In the genomic region with DNA sequence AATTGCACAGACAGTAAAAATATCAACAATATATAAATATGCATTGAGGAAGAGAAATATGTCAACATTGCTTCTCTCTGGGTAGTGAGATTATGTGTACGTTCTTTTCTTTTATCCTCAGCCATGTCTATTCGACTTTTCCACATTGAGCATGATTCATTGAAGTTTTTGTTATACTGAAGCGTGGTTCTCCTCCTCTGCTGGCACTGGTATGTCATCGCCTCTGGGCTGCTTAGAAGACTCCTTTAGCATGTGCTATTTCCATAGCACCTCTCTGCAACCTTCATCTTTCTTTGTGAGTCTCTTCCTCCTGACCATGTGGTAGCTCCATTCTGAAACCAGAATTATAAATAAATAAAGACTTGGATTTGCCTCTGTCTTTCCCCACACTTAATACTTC, we compare ENCODE assay signal across 25 cellular contexts.
A peak's percentile ranks its signal among the peaks of the same experiment; 100 is the strongest.
DNase-seq lines count a peak whose midpoint lies in the region; ATAC-seq and TF ChIP-seq lines count a peak whose summit lies in the region.
"Had no signal": no experiment of that assay in that cellular context is flagged by ENCODE, and none has a peak within 500 bp of the region (broad histone marks: within the 10 kb centered on the region; RNA-seq: fewer than 3 reads in every experiment).

No MANE protein-coding gene starts in this region.

- H3K4me1 ChIP-seq in smooth muscle cell (ENCODE audit: low read depth) (peaks cover 19% of the 10 kb centered on the region), SK-N-SH (ENCODE audit: control insufficient read depth in 1 of 2, insufficient read depth in 2 of 2, low read depth in 1 of 2, low read length in 1 of 2) (peaks cover 0 to 15% of the 10 kb centered on the region in 2 experiments; a peak in 2 of 4 replicates)
- H3K4me1 ChIP-seq: breast epithelium had no signal

- H2AFZ ChIP-seq in smooth muscle cell (ENCODE audit: low read depth) (no peak overlapping the region), SK-N-SH (ENCODE audit: low read depth) (no peak overlapping the region)
- H2AFZ ChIP-seq: PC-9 had no signal

- H3K79me2 ChIP-seq in smooth muscle cell (ENCODE audit: low read depth) (no peaks in the 10 kb centered on the region), SK-N-SH (ENCODE audit: insufficient read depth) (no peaks in the 10 kb centered on the region)

- H3K4me1 Mint-ChIP-seq in activated CD4-positive, alpha-beta memory T cell treated with anti-CD3 and anti-CD28 coated beads for 36 hours (ENCODE audit: low read depth) = peaks cover 59% of the 10 kb centered on the region
- H3K4me1 Mint-ChIP-seq in activated CD4-positive, alpha-beta memory T cell treated with anti-CD3 and anti-CD28 coated beads, Interleukin-2, amount 10 ng/mL, durations not matched to agents 7 days and 5 days = peaks cover 64% of the 10 kb centered on the region

- H3K27me3 Mint-ChIP-seq in activated CD4-positive, alpha-beta memory T cell treated with anti-CD3 and anti-CD28 coated beads for 36 hours = no peaks in the 10 kb centered on the region
- no peaks in the 10 kb centered on the region for H3K27me3 Mint-ChIP-seq in activated CD4-positive, alpha-beta memory T cell treated with anti-CD3 and anti-CD28 coated beads, Interleukin-2, amount 10 ng/mL, durations not matched to agents 7 days and 5 days
- H3K27me3 Mint-ChIP-seq: IgD-negative memory B cell had no signal

- H3K4me3 Mint-ChIP-seq in activated CD4-positive, alpha-beta memory T cell treated with anti-CD3 and anti-CD28 coated beads for 36 hours = no peak overlapping the region
- H3K4me3 Mint-ChIP-seq in activated CD4-positive, alpha-beta memory T cell treated with anti-CD3 and anti-CD28 coated beads, Interleukin-2, amount 10 ng/mL, durations not matched to agents 7 days and 5 days = no peak overlapping the region
- H3K4me3 Mint-ChIP-seq: activated T-cell treated with anti-CD3 and anti-CD28 coated beads, Interleukin-2, amount 50 U/mL, for 4 hours; T-helper 1 cell treated with Interleukin-12 subunit alpha and Interleukin-12 subunit beta and Interleukin-4 antibody, amounts not matched to agents 30 μg/mL and 1 μg/mL, for 36 hours had no signal

- H4K20me1 ChIP-seq in smooth muscle cell (ENCODE audit: low read depth) (no peaks in the 10 kb centered on the region), SK-N-SH (ENCODE audit: insufficient read depth) (no peaks in the 10 kb centered on the region)
- H4K20me1 ChIP-seq: BLaER1 had no signal

- no peaks in the 10 kb centered on the region for H3K36me3 Mint-ChIP-seq in activated CD4-positive, alpha-beta memory T cell treated with anti-CD3 and anti-CD28 coated beads for 36 hours
- peaks cover 6% of the 10 kb centered on the region for H3K36me3 Mint-ChIP-seq in activated CD4-positive, alpha-beta memory T cell treated with anti-CD3 and anti-CD28 coated beads, Interleukin-2, amount 10 ng/mL, durations not matched to agents 7 days and 5 days (ENCODE audit: low read depth)

- H3K36me3 ChIP-seq in smooth muscle cell (ENCODE audit: low read depth) (no peaks in the 10 kb centered on the region), SK-N-SH (replicated peaks in 1 of 2; ENCODE audit: control insufficient read depth in 1 of 2, insufficient read depth in 2 of 2, low read length in 1 of 2) (no peaks in the 10 kb centered on the region)
- H3K36me3 ChIP-seq: BLaER1, breast epithelium, MG63, neutrophil, stomach, tibial nerve had no signal

- intact Hi-C loops in activated CD4-positive, alpha-beta memory T cell treated with anti-CD3 and anti-CD28 coated beads for 36 hours (cut with micrococcal nuclease) = loop anchor here (5.0 kb wide), 2 partner anchors 268 to 393 kb away; no protein-coding TSS in a partner anchor

- TF ChIP-seq CTCF in smooth muscle cell (IDR thresholded peaks at IDR 0.05; ENCODE audit: borderline replicate concordance, insufficient read depth, poor library complexity, severe bottlenecking) (no peak), SK-N-SH (IDR thresholded peaks at IDR 0.05) (no peak)

- TF ChIP-seq EP300 in SK-N-SH (IDR thresholded peaks at IDR 0.05; ENCODE audit: borderline replicate concordance in 1 of 2, low read depth in 1 of 2, low read length in 1 of 2) = no peak

- peak; percentile 17 for DNase-seq in activated CD4-positive, alpha-beta memory T cell treated with anti-CD3 and anti-CD28 coated beads for 36 hours
- DNase-seq in activated CD4-positive, alpha-beta memory T cell treated with anti-CD3 and anti-CD28 coated beads, Interleukin-2, amount 10 ng/mL, durations not matched to agents 7 days and 5 days = no peak
- DNase-seq in NCI-H226 = peak; percentile 46
- DNase-seq in astrocyte of the hippocampus (ENCODE audit: low read depth, low spot score) = peak; percentile 50
- no peak for DNase-seq in smooth muscle cell (lab: John Stamatoyannopoulos, UW; ENCODE audit: unreplicated experiment)
- no peak for DNase-seq in SK-N-SH
- DNase-seq in AML-193 (lab: John Stamatoyannopoulos, UW) = no peak
- DNase-seq: activated T-cell treated with anti-CD3 and anti-CD28 coated beads, Interleukin-2, amount 50 U/mL, for 4 hours; Calu3; GOT3; MG63; mucosa of descending colon; NCI-H1417; NCI-H2081 treated with DMSO at 0.1 percent for 48 hours; PC-9; SIG-M5; stomach had no signal

- no peak for TF ChIP-seq RAD21 in SK-N-SH (IDR thresholded peaks at IDR 0.05; ENCODE audit: low read length)

- H3K4me2 ChIP-seq in smooth muscle cell = no peak overlapping the region
- H3K4me2 ChIP-seq in SK-N-SH = no peak overlapping the region
- H3K4me2 ChIP-seq: BLaER1, PC-9 had no signal

- H3K9ac ChIP-seq in smooth muscle cell (ENCODE audit: low read depth) (no peak overlapping the region), SK-N-SH (no peak overlapping the region)
- H3K9ac ChIP-seq: BLaER1 had no signal

- POLR2A ChIA-PET in activated CD4-positive, alpha-beta memory T cell treated with anti-CD3 and anti-CD28 coated beads for 36 hours (lab: Charles Lee) = no interaction called here
- POLR2A ChIA-PET in activated CD4-positive, alpha-beta memory T cell treated with anti-CD3 and anti-CD28 coated beads, Interleukin-2, amount 10 ng/mL, durations not matched to agents 7 days and 5 days (lab: Charles Lee) = interaction anchor here (7.2 kb wide), 1 partner anchor 14 kb away, joined by 132 read pairs; no protein-coding TSS in a partner anchor
- POLR2A ChIA-PET in SK-N-SH (lab: Yijun Ruan, JAX) = no interaction called here

- WGBS in smooth muscle cell (ENCODE audit: low lambda C conversion rate) = 49% methylated on average over 4 of the region's 4 CpGs
- WGBS in SK-N-SH (ENCODE audit: low lambda C conversion rate) = 82% methylated on average over 4 of the region's 4 CpGs

- ATAC-seq in HG03039 (IDR thresholded peaks at IDR 0.05; ENCODE audit: unreplicated experiment) = no peak
- ATAC-seq: activated T-cell treated with anti-CD3 and anti-CD28 coated beads, Interleukin-2, amount 50 U/mL, for 4 hours; mucosa of descending colon had no signal

- H3K27ac Mint-ChIP-seq in activated CD4-positive, alpha-beta memory T cell treated with anti-CD3 and anti-CD28 coated beads for 36 hours = no peak overlapping the region
- H3K27ac Mint-ChIP-seq in activated CD4-positive, alpha-beta memory T cell treated with anti-CD3 and anti-CD28 coated beads, Interleukin-2, amount 10 ng/mL, durations not matched to agents 7 days and 5 days = no peak overlapping the region
- H3K27ac Mint-ChIP-seq: T-helper 1 cell treated with Interleukin-12 subunit alpha and Interleukin-12 subunit beta and Interleukin-4 antibody, amounts not matched to agents 30 μg/mL and 1 μg/mL, for 36 hours had no signal

- H3K27ac ChIP-seq in smooth muscle cell (ENCODE audit: low read depth) = peak overlapping the region; percentile 83
- H3K27ac ChIP-seq in SK-N-SH (ENCODE audit: low read depth in 2 of 2, low read length in 1 of 2) = no peak overlapping the region
- H3K27ac ChIP-seq: BLaER1, breast epithelium, neutrophil, PC-9, stomach, tibial nerve had no signal

- H3K4me3 ChIP-seq in smooth muscle cell (no peak overlapping the region), SK-N-SH (ENCODE audit: low read depth in 2 of 2, low read length in 1 of 2) (no peak overlapping the region)
- H3K4me3 ChIP-seq: BLaER1, breast epithelium, MG63, mucosa of descending colon, PC-9, skin epidermis, stomach, tibial nerve had no signal

- no peaks in the 10 kb centered on the region for H3K9me3 Mint-ChIP-seq in activated CD4-positive, alpha-beta memory T cell treated with anti-CD3 and anti-CD28 coated beads for 36 hours
- H3K9me3 Mint-ChIP-seq in activated CD4-positive, alpha-beta memory T cell treated with anti-CD3 and anti-CD28 coated beads, Interleukin-2, amount 10 ng/mL, durations not matched to agents 7 days and 5 days = peaks cover 5% of the 10 kb centered on the region

- CTCF ChIA-PET in activated CD4-positive, alpha-beta memory T cell treated with anti-CD3 and anti-CD28 coated beads for 36 hours (lab: Charles Lee) = interaction anchor here (0.9 kb wide), 1 partner anchor 18 kb away, joined by 3 read pairs; no protein-coding TSS in a partner anchor
- CTCF ChIA-PET in activated CD4-positive, alpha-beta memory T cell treated with anti-CD3 and anti-CD28 coated beads, Interleukin-2, amount 10 ng/mL, durations not matched to agents 7 days and 5 days (lab: Charles Lee) = interaction anchor here (2.4 to 6.0 kb wide), 2 partner anchors 15 to 18 kb away, joined by 12 to 86 read pairs; no protein-coding TSS in a partner anchor
- CTCF ChIA-PET in SK-N-SH (lab: Yijun Ruan, JAX) = no interaction called here

- no peaks in the 10 kb centered on the region for H3K9me2 ChIP-seq in SK-N-SH

- no peaks in the 10 kb centered on the region for H3K27me3 ChIP-seq in smooth muscle cell (ENCODE audit: low read depth)
- no peaks in the 10 kb centered on the region for H3K27me3 ChIP-seq in SK-N-SH (ENCODE audit: insufficient read depth)
- H3K27me3 ChIP-seq: BLaER1, breast epithelium, MG63, neutrophil, stomach, tibial nerve had no signal

- H3F3A ChIP-seq in smooth muscle cell (ENCODE audit: low read depth) (peaks cover 38% of the 10 kb centered on the region), SK-N-SH (replicated peaks; ENCODE audit: insufficient read depth) (peaks cover 30% of the 10 kb centered on the region)

- H3K9me3 ChIP-seq in smooth muscle cell (replicated peaks; ENCODE audit: low read depth) = no peaks in the 10 kb centered on the region
- H3K9me3 ChIP-seq in SK-N-SH = no peaks in the 10 kb centered on the region
- H3K9me3 ChIP-seq: breast epithelium, MG63, mucosa of descending colon, neutrophil, stomach had no signal

TF ChIP-seq in SK-N-SH, 30 proteins besides CTCF, POLR2A, EP300 and RAD21 (continues in another document):
- TF ChIP-seq, protein P1, sequence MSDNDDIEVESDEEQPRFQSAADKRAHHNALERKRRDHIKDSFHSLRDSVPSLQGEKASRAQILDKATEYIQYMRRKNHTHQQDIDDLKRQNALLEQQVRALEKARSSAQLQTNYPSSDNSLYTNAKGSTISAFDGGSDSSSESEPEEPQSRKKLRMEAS (IDR thresholded peaks at IDR 0.05; ENCODE audit: low read depth) = no peak
- TF ChIP-seq, protein P2, sequence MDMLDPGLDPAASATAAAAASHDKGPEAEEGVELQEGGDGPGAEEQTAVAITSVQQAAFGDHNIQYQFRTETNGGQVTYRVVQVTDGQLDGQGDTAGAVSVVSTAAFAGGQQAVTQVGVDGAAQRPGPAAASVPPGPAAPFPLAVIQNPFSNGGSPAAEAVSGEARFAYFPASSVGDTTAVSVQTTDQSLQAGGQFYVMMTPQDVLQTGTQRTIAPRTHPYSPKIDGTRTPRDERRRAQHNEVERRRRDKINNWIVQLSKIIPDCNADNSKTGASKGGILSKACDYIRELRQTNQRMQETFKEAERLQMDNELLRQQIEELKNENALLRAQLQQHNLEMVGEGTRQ (IDR thresholded peaks at IDR 0.05; ENCODE audit: borderline replicate concordance, low read depth, low read length) = no peak
- no peak for TF ChIP-seq JUND (IDR thresholded peaks at IDR 0.05)

Comparison
In these comparisons a context has a peak if more than half of its experiments do, and no peak if none do; other contexts are left out.
1. DNase-seq: peak in activated CD4-positive, alpha-beta memory T cell treated with anti-CD3 and anti-CD28 coated beads for 36 hours (single experiment), NCI-H226 (single experiment) and astrocyte of the hippocampus (single experiment); none in activated CD4-positive, alpha-beta memory T cell treated with anti-CD3 and anti-CD28 coated beads, Interleukin-2, amount 10 ng/mL, durations not matched to agents 7 days and 5 days (single experiment), smooth muscle cell (single experiment), SK-N-SH (single experiment) and AML-193 (0 of 2).